9 cellular contexts compared by ENCODE assay signal in the genomic region with DNA sequence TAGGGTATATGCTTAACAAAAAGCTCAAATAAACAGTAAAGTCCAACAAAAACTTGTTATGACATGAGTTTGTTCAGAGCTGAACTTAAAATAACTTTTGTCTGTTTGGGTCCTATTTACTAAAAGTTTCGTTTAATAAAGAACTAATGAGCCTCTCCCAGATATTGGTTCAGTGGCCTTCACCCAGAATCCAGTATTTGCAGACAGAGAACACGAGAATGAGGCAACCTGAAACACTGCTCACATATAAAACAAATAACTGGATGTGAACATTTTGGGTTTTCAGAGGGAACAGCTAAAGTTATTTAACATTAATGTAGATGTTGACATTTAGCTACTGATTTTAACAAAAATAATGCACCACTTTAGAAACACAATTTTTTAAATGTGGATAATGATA.
"Had no signal": no experiment of that assay in that cellular context is flagged by ENCODE, and none has a peak within 500 bp of the region (broad histone marks: within the 10 kb centered on the region; RNA-seq: fewer than 3 reads in every experiment).

No MANE protein-coding gene starts in this region.

- H2AFZ ChIP-seq: GM23248 had no signal

- ATAC-seq: K562 had no signal

- FAIRE-seq: H54, K562 had no signal

- H3K4me3 Mint-ChIP-seq: H9 had no signal

- H3K9ac ChIP-seq: GM23248 had no signal

- H3K27ac ChIP-seq: GM23248, HL-60 had no signal

- H3K4me3 ChIP-seq: GM23248, K562 had no signal

- DNase-seq: GM23248, GOT3, H9, HCEC 1CT, IMR-90, KG1 had no signal
